4 cellular contexts compared by ENCODE assay signal in genomic region chr15:72661081-72661480, GRCh38. TPM values are rescaled to one million over a fixed set of nuclear protein-coding genes. Genes with fewer than 3 reads are reported as not detected.
"Had no signal": no experiment of that assay in that cellular context is flagged by ENCODE, and none has a peak within 500 bp of the region (broad histone marks: within the 10 kb centered on the region; RNA-seq: fewer than 3 reads in every experiment).

No MANE protein-coding gene starts in this region.

RNA-seq across cellular contexts. Expression of gene GOLGA6B, which starts 6.6 kb away (rescaled TPM):
- total RNA-seq: LHCN-M2, M059J, MCF 10A, NCI-H460 had no signal

RNA-seq across cellular contexts. Expression of gene HIGD2B, which starts 24.9 kb away (rescaled TPM):
- total RNA-seq: LHCN-M2, M059J, MCF 10A, NCI-H460 had no signal
